ENCODE assay signal across 1 cellular context in the genomic region with DNA sequence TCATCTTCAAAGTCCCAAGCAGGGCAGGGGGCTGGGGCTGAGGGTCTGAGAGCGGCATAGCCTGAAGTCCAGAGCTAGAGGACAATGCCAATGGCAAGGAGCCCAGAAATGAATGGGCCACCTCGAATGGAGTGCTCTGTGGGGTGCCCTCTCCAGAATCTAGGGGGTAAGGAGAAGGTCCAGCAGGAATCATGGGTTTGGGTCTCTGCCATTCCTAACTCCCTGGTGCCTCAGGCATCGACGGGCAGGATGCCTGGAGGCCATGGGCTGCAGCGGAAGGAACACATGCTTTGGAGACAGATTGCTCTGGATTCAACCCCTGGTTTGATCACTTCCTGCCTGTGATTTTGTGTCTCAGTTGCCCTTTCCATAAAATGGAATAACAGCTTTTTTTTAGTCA. TPM values are rescaled to one million over a fixed set of nuclear protein-coding genes. Genes with fewer than 3 reads are reported as not detected.
"Had no signal": no experiment of that assay in that cellular context is flagged by ENCODE, and none has a peak within 500 bp of the region (broad histone marks: within the 10 kb centered on the region; RNA-seq: fewer than 3 reads in every experiment).

No MANE protein-coding gene starts in this region.

RNA-seq across cellular contexts. Expression of a gene that starts 44.4 kb away (rescaled TPM):
- total RNA-seq: SJSA1 had no signal
